Comparison of ENCODE assay signal across 9 cellular contexts in genomic region chr10:124708922-124709520, GRCh38. TPM values are rescaled to one million over a fixed set of nuclear protein-coding genes. Genes with fewer than 3 reads are reported as not detected.
A peak's percentile ranks its signal among the peaks of the same experiment; 100 is the strongest.
DNase-seq lines count a peak whose midpoint lies in the region; ATAC-seq and TF ChIP-seq lines count a peak whose summit lies in the region.
"Had no signal": no experiment of that assay in that cellular context is flagged by ENCODE, and none has a peak within 500 bp of the region (broad histone marks: within the 10 kb centered on the region; RNA-seq: fewer than 3 reads in every experiment).

No MANE protein-coding gene starts in this region.

- H3K36me3 ChIP-seq in ascending aorta (no peaks in the 10 kb centered on the region), lower lobe of right lung (peaks cover 21% of the 10 kb centered on the region)

- peaks cover 0 to 15% of the 10 kb centered on the region in 2 donors for H3K4me1 ChIP-seq in ascending aorta
- peaks cover 87% of the 10 kb centered on the region for H3K4me1 ChIP-seq in lower lobe of right lung

- intact Hi-C loops in ascending aorta (cut with DNase I): no loop called here
- intact Hi-C loops in lower lobe of right lung (cut with DNase I): no loop called here

- no peaks in the 10 kb centered on the region for H3K27me3 ChIP-seq in ascending aorta
- H3K27me3 ChIP-seq in lower lobe of right lung (ENCODE audit: low read depth): no peaks in the 10 kb centered on the region

- peak overlapping the region; percentile 11 to 15 for H3K27ac ChIP-seq in ascending aorta
- peak overlapping the region; percentile 34 for H3K27ac ChIP-seq in lower lobe of right lung
- H3K27ac ChIP-seq in temporal lobe (ENCODE audit: low read depth, low read length): peak overlapping the region; percentile 99
- H3K27ac ChIP-seq: 22Rv1 had no signal

- H3K9me3 ChIP-seq in ascending aorta (no peaks in the 10 kb centered on the region), lower lobe of right lung (no peaks in the 10 kb centered on the region)

- DNase-seq in DMS 273 (lab: John Stamatoyannopoulos, UW; ENCODE audit: unreplicated experiment) (peak; percentile 5), DMS 273 treated with DMSO at 0.1 percent for 48 hours (lab: John Stamatoyannopoulos, UW) (no peak), ascending aorta (ENCODE audit: low spot score in 2 of 2) (no peak), lower lobe of right lung (no peak), ureter (ENCODE audit: low spot score) (no peak), epidermal melanocyte (ENCODE audit: insufficient read length, low spot score) (no peak)
- DNase-seq in stimulated activated naive CD4-positive, alpha-beta T cell treated with Interleukin-2 at 50 U/mL for 16 hours (lab: John Stamatoyannopoulos, UW): no peak

- no peak for TF ChIP-seq CTCF in ascending aorta (IDR thresholded peaks at IDR 0.05)
- TF ChIP-seq CTCF in lower lobe of right lung (IDR thresholded peaks at IDR 0.05): no peak

- H3K4me3 ChIP-seq in ascending aorta: no peak overlapping the region
- no peak overlapping the region for H3K4me3 ChIP-seq in lower lobe of right lung

- ATAC-seq in lower lobe of right lung: peak; percentile 38 to 42

RNA-seq across cellular contexts. Expression of gene FAM53B, which starts 35.2 kb away (rescaled TPM):
- total RNA-seq in ascending aorta: 52.5 TPM
- 40.7 TPM for total RNA-seq in lower lobe of right lung
- 17.0 TPM for total RNA-seq in temporal lobe
- 38.8 TPM for total RNA-seq in ureter

Comparison
In these comparisons a context has a peak if more than half of its experiments do, and no peak if none do; other contexts are left out.
1. H3K27ac ChIP-seq: peak in every context shown above with its lines; median percentile 99 in temporal lobe; 34 in lower lobe of right lung; 13 in ascending aorta.